Comparison of ENCODE assay signal across 6 cellular contexts in the genomic region with DNA sequence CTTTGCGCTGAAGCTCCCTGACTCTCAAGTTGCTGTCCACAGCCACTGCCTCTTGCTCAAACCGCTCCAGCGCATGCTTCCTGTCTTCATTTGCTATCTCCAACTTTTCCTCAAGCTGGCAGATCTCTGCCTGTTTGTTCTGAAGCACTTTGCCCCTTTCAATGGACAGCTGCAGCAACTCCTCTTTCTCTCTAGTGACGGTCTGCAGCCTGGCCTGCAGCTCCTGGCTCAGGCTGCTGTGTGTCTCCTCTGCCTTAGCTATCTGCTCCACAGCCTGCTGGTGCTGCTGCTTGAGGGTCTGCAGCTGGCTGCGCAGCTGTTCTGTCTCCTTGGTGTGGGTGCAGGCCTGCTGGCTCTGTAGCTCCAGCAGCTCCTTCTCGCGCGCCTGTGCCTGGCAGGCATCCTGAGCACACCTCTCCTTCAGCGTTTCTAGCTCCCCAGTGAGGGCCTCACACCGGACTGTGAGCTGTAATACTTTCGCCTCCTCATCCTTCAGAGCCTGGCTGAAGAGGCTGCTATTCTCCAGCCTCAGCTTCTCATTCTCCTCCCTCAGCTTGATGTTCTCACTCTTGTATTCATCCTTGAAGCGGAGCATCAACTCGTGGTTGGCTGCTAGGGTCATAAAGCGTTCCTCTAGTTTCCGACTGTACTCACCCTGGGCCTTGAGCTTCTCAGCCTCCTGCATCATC. TPM values are rescaled to one million over a fixed set of nuclear protein-coding genes. Genes with fewer than 3 reads are reported as not detected.
DNase-seq lines count a peak whose midpoint lies in the region; ATAC-seq and TF ChIP-seq lines count a peak whose summit lies in the region.

No MANE protein-coding gene starts in this region.

- H3K4me3 ChIP-seq in left ventricle myocardium inferior (peak overlapping the region; percentile 61), tibial nerve (peak overlapping the region; percentile 21 to 47 (median 32))

- no peaks in the 10 kb centered on the region for H3K36me3 ChIP-seq in left ventricle myocardium inferior
- H3K36me3 ChIP-seq in tibial nerve, result no peaks in the 10 kb centered on the region

- TF ChIP-seq CTCF in left ventricle myocardium inferior (IDR thresholded peaks at IDR 0.05; ENCODE audit: borderline replicate concordance), result no peak
- TF ChIP-seq CTCF in tibial nerve (IDR thresholded peaks at IDR 0.05), result no peak

- no peaks in the 10 kb centered on the region for H3K27me3 ChIP-seq in left ventricle myocardium inferior (ENCODE audit: low read depth)
- H3K27me3 ChIP-seq in tibial nerve, result no peaks in the 10 kb centered on the region

- H3K27ac ChIP-seq in left ventricle myocardium inferior (replicated peaks), result peak overlapping the region; percentile 87
- peak overlapping the region in 3 of 4 donors; percentile 61 to 75 (median 68) for H3K27ac ChIP-seq in tibial nerve

- H3K9me3 ChIP-seq in left ventricle myocardium inferior (replicated peaks), result no peaks in the 10 kb centered on the region
- H3K9me3 ChIP-seq in tibial nerve, result no peaks in the 10 kb centered on the region

- no peak for TF ChIP-seq POLR2A in tibial nerve (IDR thresholded peaks at IDR 0.05)

- ATAC-seq in HG02588 (IDR thresholded peaks at IDR 0.05; ENCODE audit: unreplicated experiment), result no peak

- intact Hi-C loops in left ventricle myocardium inferior (cut with micrococcal nuclease), result no loop called here

- DNase-seq in NCI-H1417 (lab: John Stamatoyannopoulos, UW) (peak; percentile 56 to 79 (median 58)), NCI-H1417 treated with DMSO at 0.1 percent for 48 hours (lab: John Stamatoyannopoulos, UW) (no peak), left ventricle myocardium inferior (no peak), tibial nerve (ENCODE audit: low spot score in 2 of 2) (no peak), RKO (ENCODE audit: low spot score) (no peak)

- 68 to 73% methylated on average over 15 of the region's 15 CpGs for WGBS in tibial nerve, 2 donors

- peaks cover 49% of the 10 kb centered on the region for H3K4me1 ChIP-seq in left ventricle myocardium inferior
- peaks cover 0 to 29% (median 0%) of the 10 kb centered on the region in 4 donors for H3K4me1 ChIP-seq in tibial nerve

- TF ChIP-seq EP300 in tibial nerve (IDR thresholded peaks at IDR 0.05), result no peak

RNA-seq across cellular contexts. Expression of a gene that starts 0.7 kb away (rescaled TPM):
- total RNA-seq in left ventricle myocardium inferior, result 0.63 TPM
- 1 to 10 TPM in 3 of 4 donors, under 1 TPM in 1; 0.44 to 4.1 (median 2.2) TPM for total RNA-seq in tibial nerve

RNA-seq across cellular contexts. Expression of a gene that starts 20.3 kb away (rescaled TPM):
- total RNA-seq in left ventricle myocardium inferior, result 12.9 TPM
- 10 to 100 TPM; 81.3 to 98.4 (median 92.5) TPM for total RNA-seq in tibial nerve

RNA-seq across cellular contexts. Expression of a gene that starts 37.5 kb away (rescaled TPM):
- 75.2 TPM for total RNA-seq in left ventricle myocardium inferior
- total RNA-seq in tibial nerve, result 10 to 100 TPM in 3 of 4 donors, 1 to 10 TPM in 1; 9.8 to 33.6 (median 28.5) TPM

RNA-seq across cellular contexts. Expression of a gene that starts 56.9 kb away (rescaled TPM):
- total RNA-seq in left ventricle myocardium inferior (55.4 TPM), tibial nerve (10 to 100 TPM; 39.4 to 55.9 (median 46.4) TPM)

RNA-seq across cellular contexts. Expression of a gene that starts 58.1 kb away (rescaled TPM):
- total RNA-seq in left ventricle myocardium inferior (6.5 TPM), tibial nerve (10 to 100 TPM in 1 of 4 donors, 1 to 10 TPM in 3; 6.5 to 14.6 (median 7.2) TPM)

Comparison
In these comparisons a context has a peak if more than half of its experiments do, and no peak if none do; other contexts are left out.
1. DNase-seq: peak in NCI-H1417 (3 of 3); none in NCI-H1417 treated with DMSO at 0.1 percent for 48 hours (single experiment), left ventricle myocardium inferior (single experiment), tibial nerve (0 of 2) and RKO (single experiment).